ENCODE assay signal across 1 cellular context in genomic region chr6:35919085-35919826, GRCh38.
A peak's percentile ranks its signal among the peaks of the same experiment; 100 is the strongest.
TF ChIP-seq lines count a peak whose summit lies in the region.

No MANE protein-coding gene starts in this region.

TF ChIP-seq in HepG2, 621 proteins besides CTCF, POLR2A, EP300 and RAD21 (continued from another document):
- TF ChIP-seq ZNF280D (CRISPR knock-in tag; IDR thresholded peaks at IDR 0.05) (no peak), IRF2 (CRISPR knock-in tag; IDR thresholded peaks at IDR 0.05) (no peak), SMC3 (IDR thresholded peaks at IDR 0.05; ENCODE audit: low read length) (no peak), WIZ (CRISPR knock-in tag; IDR thresholded peaks at IDR 0.05) (no peak), ZFP82 (CRISPR knock-in tag; IDR thresholded peaks at IDR 0.05; ENCODE audit: borderline replicate concordance) (0 out of 2 replicates have a peak, but pooled peaks have one; percentile 12), TGIF2 (CRISPR knock-in tag; IDR thresholded peaks at IDR 0.05) (0 out of 2 replicates have a peak, but pooled peaks have one; percentile 38), AKNA (CRISPR knock-in tag; IDR thresholded peaks at IDR 0.05; ENCODE audit: borderline replicate concordance) (no peak), CENPT (CRISPR knock-in tag; IDR thresholded peaks at IDR 0.05; ENCODE audit: low read depth) (no peak), RNF2 (conservative IDR thresholded peaks at IDR 0.05; ENCODE audit: low read depth) (no peak), SSRP1 (CRISPR knock-in tag; IDR thresholded peaks at IDR 0.05) (0 out of 2 replicates have a peak, but pooled peaks have one; percentile 0), PRDM4 (CRISPR knock-in tag; IDR thresholded peaks at IDR 0.05; ENCODE audit: borderline replicate concordance) (no peak), KDM1A (CRISPR knock-in tag; IDR thresholded peaks at IDR 0.05) (no peak), SUZ12 (IDR thresholded peaks at IDR 0.05; ENCODE audit: low read depth, low read length) (no peak), ZBTB21 (CRISPR knock-in tag; IDR thresholded peaks at IDR 0.05) (peak; percentile 74; the same call in 1 of the 2 replicates), JDP2 (CRISPR knock-in tag; IDR thresholded peaks at IDR 0.05; ENCODE audit: borderline replicate concordance) (no peak), ZNF552 (CRISPR knock-in tag; IDR thresholded peaks at IDR 0.05; ENCODE audit: borderline replicate concordance) (no peak), ZNF432 (CRISPR knock-in tag; IDR thresholded peaks at IDR 0.05; ENCODE audit: borderline replicate concordance) (no peak), DNMT3B (CRISPR knock-in tag; conservative IDR thresholded peaks at IDR 0.05) (no peak), ZNF251 (CRISPR knock-in tag; IDR thresholded peaks at IDR 0.05) (no peak), IRX3 (CRISPR knock-in tag; IDR thresholded peaks at IDR 0.05; ENCODE audit: borderline replicate concordance, low read depth) (no peak), ADNP (CRISPR knock-in tag; IDR thresholded peaks at IDR 0.05) (no peak), ZNF44 (CRISPR knock-in tag; IDR thresholded peaks at IDR 0.05) (no peak), CBX5 (CRISPR knock-in tag; IDR thresholded peaks at IDR 0.05; ENCODE audit: borderline replicate concordance) (no peak), MAF1 (CRISPR knock-in tag; IDR thresholded peaks at IDR 0.05; ENCODE audit: borderline replicate concordance) (no peak), EED (CRISPR knock-in tag; IDR thresholded peaks at IDR 0.05) (no peak)
- TF ChIP-seq, protein P1, sequence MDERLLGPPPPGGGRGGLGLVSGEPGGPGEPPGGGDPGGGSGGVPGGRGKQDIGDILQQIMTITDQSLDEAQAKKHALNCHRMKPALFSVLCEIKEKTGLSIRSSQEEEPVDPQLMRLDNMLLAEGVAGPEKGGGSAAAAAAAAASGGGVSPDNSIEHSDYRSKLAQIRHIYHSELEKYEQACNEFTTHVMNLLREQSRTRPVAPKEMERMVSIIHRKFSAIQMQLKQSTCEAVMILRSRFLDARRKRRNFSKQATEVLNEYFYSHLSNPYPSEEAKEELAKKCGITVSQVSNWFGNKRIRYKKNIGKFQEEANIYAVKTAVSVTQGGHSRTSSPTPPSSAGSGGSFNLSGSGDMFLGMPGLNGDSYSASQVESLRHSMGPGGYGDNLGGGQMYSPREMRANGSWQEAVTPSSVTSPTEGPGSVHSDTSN (CRISPR knock-in tag; IDR thresholded peaks at IDR 0.05), result no peak
- TF ChIP-seq, protein P2, sequence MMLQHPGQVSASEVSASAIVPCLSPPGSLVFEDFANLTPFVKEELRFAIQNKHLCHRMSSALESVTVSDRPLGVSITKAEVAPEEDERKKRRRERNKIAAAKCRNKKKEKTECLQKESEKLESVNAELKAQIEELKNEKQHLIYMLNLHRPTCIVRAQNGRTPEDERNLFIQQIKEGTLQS (CRISPR knock-in tag; IDR thresholded peaks at IDR 0.05), result peak; percentile 28; the same call in 1 of the 2 replicates
- TF ChIP-seq, protein P3, sequence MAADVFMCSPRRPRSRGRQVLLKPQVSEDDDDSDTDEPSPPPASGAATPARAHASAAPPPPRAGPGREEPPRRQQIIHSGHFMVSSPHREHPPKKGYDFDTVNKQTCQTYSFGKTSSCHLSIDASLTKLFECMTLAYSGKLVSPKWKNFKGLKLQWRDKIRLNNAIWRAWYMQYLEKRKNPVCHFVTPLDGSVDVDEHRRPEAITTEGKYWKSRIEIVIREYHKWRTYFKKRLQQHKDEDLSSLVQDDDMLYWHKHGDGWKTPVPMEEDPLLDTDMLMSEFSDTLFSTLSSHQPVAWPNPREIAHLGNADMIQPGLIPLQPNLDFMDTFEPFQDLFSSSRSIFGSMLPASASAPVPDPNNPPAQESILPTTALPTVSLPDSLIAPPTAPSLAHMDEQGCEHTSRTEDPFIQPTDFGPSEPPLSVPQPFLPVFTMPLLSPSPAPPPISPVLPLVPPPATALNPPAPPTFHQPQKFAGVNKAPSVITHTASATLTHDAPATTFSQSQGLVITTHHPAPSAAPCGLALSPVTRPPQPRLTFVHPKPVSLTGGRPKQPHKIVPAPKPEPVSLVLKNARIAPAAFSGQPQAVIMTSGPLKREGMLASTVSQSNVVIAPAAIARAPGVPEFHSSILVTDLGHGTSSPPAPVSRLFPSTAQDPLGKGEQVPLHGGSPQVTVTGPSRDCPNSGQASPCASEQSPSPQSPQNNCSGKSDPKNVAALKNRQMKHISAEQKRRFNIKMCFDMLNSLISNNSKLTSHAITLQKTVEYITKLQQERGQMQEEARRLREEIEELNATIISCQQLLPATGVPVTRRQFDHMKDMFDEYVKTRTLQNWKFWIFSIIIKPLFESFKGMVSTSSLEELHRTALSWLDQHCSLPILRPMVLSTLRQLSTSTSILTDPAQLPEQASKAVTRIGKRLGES (CRISPR knock-in tag; IDR thresholded peaks at IDR 0.05; ENCODE audit: borderline replicate concordance), result no peak
- TF ChIP-seq, protein P4, sequence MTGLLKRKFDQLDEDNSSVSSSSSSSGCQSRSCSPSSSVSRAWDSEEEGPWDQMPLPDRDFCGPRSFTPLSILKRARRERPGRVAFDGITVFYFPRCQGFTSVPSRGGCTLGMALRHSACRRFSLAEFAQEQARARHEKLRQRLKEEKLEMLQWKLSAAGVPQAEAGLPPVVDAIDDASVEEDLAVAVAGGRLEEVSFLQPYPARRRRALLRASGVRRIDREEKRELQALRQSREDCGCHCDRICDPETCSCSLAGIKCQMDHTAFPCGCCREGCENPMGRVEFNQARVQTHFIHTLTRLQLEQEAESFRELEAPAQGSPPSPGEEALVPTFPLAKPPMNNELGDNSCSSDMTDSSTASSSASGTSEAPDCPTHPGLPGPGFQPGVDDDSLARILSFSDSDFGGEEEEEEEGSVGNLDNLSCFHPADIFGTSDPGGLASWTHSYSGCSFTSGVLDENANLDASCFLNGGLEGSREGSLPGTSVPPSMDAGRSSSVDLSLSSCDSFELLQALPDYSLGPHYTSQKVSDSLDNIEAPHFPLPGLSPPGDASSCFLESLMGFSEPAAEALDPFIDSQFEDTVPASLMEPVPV (CRISPR knock-in tag; IDR thresholded peaks at IDR 0.05), result no peak
TF ChIP-seq in HepG2: peak in this region for 19.
